ENCODE assay signal across 1 cellular context in the genomic region with DNA sequence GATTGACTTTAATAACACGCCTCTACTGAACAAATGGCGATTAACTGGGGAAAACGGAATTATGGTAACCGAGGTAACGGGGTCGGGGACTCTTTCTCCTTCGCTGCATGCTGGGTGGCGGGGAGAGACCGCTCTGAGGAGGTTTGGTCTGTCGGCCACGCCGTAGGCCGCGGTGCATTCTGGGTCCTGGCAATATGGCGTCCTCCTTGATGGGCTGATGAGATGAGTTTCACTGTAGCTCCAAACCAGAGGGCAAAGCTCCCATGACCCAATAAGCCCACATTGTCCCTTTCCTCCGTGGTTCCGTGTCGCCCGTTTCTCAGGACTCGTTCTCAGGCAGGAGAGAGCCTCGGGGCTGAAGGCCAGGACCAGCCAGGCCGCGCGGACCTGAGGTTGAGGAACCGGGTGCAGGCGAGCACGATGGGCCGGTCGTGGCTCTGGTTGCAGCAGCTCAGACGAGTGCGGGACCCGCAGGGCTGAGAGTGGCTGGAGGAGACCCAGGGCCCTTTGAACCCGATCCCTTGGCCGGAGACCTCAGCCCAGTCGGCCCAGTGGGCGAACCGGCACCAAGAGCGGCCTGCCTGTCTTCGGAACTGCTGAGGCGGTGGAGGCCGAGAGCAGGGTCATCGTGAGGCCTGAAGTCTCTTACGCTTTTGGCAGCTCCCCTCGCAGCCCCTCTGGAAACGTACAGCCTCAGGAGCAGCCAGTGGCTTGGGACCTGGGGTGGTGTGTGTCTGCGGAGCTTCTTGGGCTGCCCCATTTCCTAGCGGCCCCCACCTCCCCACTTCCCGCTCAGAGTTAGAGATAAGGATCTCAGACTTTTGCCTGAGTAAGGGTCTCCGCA.
TF ChIP-seq lines count a peak whose summit lies in the region.

A gene with protein sequence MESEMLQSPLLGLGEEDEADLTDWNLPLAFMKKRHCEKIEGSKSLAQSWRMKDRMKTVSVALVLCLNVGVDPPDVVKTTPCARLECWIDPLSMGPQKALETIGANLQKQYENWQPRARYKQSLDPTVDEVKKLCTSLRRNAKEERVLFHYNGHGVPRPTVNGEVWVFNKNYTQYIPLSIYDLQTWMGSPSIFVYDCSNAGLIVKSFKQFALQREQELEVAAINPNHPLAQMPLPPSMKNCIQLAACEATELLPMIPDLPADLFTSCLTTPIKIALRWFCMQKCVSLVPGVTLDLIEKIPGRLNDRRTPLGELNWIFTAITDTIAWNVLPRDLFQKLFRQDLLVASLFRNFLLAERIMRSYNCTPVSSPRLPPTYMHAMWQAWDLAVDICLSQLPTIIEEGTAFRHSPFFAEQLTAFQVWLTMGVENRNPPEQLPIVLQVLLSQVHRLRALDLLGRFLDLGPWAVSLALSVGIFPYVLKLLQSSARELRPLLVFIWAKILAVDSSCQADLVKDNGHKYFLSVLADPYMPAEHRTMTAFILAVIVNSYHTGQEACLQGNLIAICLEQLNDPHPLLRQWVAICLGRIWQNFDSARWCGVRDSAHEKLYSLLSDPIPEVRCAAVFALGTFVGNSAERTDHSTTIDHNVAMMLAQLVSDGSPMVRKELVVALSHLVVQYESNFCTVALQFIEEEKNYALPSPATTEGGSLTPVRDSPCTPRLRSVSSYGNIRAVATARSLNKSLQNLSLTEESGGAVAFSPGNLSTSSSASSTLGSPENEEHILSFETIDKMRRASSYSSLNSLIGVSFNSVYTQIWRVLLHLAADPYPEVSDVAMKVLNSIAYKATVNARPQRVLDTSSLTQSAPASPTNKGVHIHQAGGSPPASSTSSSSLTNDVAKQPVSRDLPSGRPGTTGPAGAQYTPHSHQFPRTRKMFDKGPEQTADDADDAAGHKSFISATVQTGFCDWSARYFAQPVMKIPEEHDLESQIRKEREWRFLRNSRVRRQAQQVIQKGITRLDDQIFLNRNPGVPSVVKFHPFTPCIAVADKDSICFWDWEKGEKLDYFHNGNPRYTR (N-terminal part only) (plus strand): TSS at position 184 of the 844 bp plus-strand sequence. CDS start 792 bp downstream, outside the sequence.

TF ChIP-seq in K562, 482 proteins besides CTCF, POLR2A, EP300 and RAD21 (continued from another document):
- peak; percentile 55; the same call in 1 of the 2 replicates for TF ChIP-seq ZBTB1 (CRISPR knock-in tag; IDR thresholded peaks at IDR 0.05; ENCODE audit: borderline replicate concordance, low read depth)
- TF ChIP-seq, protein P1, sequence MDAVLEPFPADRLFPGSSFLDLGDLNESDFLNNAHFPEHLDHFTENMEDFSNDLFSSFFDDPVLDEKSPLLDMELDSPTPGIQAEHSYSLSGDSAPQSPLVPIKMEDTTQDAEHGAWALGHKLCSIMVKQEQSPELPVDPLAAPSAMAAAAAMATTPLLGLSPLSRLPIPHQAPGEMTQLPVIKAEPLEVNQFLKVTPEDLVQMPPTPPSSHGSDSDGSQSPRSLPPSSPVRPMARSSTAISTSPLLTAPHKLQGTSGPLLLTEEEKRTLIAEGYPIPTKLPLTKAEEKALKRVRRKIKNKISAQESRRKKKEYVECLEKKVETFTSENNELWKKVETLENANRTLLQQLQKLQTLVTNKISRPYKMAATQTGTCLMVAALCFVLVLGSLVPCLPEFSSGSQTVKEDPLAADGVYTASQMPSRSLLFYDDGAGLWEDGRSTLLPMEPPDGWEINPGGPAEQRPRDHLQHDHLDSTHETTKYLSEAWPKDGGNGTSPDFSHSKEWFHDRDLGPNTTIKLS (IDR thresholded peaks at IDR 0.05; ENCODE audit: borderline replicate concordance, low read depth) = peak; percentile 40; the same call in 1 of the 2 replicates
- TF ChIP-seq ZNF696 (CRISPR knock-in tag; conservative IDR thresholded peaks at IDR 0.05) = no peak
- peak in 1 of 2 experiments; percentile 84; a peak in 3 of 4 replicates for TF ChIP-seq MAZ (CRISPR knock-in tag; conservative IDR thresholded peaks at IDR 0.05 in 1 of 2, IDR thresholded peaks at IDR 0.05 in 1 of 2)
- TF ChIP-seq, protein P2, sequence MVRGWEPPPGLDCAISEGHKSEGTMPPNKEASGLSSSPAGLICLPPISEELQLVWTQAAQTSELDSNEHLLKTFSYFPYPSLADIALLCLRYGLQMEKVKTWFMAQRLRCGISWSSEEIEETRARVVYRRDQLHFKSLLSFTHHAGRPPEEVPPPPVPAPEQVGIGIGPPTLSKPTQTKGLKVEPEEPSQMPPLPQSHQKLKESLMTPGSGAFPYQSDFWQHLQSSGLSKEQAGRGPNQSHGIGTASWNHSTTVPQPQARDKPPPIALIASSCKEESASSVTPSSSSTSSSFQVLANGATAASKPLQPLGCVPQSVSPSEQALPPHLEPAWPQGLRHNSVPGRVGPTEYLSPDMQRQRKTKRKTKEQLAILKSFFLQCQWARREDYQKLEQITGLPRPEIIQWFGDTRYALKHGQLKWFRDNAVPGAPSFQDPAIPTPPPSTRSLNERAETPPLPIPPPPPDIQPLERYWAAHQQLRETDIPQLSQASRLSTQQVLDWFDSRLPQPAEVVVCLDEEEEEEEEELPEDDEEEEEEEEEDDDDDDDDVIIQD (CRISPR knock-in tag; IDR thresholded peaks at IDR 0.05) = no peak
- TF ChIP-seq, protein P3, sequence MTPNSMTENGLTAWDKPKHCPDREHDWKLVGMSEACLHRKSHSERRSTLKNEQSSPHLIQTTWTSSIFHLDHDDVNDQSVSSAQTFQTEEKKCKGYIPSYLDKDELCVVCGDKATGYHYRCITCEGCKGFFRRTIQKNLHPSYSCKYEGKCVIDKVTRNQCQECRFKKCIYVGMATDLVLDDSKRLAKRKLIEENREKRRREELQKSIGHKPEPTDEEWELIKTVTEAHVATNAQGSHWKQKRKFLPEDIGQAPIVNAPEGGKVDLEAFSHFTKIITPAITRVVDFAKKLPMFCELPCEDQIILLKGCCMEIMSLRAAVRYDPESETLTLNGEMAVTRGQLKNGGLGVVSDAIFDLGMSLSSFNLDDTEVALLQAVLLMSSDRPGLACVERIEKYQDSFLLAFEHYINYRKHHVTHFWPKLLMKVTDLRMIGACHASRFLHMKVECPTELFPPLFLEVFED (CRISPR knock-in tag; conservative IDR thresholded peaks at IDR 0.05) = no peak
- TF ChIP-seq MTA3 (IDR thresholded peaks at IDR 0.05; ENCODE audit: borderline replicate concordance) = peak; percentile 99
- TF ChIP-seq, protein P4, sequence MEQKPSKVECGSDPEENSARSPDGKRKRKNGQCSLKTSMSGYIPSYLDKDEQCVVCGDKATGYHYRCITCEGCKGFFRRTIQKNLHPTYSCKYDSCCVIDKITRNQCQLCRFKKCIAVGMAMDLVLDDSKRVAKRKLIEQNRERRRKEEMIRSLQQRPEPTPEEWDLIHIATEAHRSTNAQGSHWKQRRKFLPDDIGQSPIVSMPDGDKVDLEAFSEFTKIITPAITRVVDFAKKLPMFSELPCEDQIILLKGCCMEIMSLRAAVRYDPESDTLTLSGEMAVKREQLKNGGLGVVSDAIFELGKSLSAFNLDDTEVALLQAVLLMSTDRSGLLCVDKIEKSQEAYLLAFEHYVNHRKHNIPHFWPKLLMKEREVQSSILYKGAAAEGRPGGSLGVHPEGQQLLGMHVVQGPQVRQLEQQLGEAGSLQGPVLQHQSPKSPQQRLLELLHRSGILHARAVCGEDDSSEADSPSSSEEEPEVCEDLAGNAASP (IDR thresholded peaks at IDR 0.05) = no peak
- no peak for TF ChIP-seq TARDBP (IDR thresholded peaks at IDR 0.05)
- no peak for TF ChIP-seq NCOA4 (IDR thresholded peaks at IDR 0.05; ENCODE audit: partially characterized antibody)
- no peak for TF ChIP-seq ZNF3 (CRISPR knock-in tag; IDR thresholded peaks at IDR 0.05)
